ENCODE assay signal across 1 cellular context in genomic region chr22:28679611-28680287, GRCh38.
TF ChIP-seq lines count a peak whose summit lies in the region.
"Not testable (repeated sequence)": the region's sequence is repeated elsewhere in the genome, so short reads cannot be mapped to it uniquely, and the experiment has no call there.

TTC28 (minus strand) TSS chr22:28679840; CDS start chr22:28679723, 117 bp downstream.

TF ChIP-seq in HepG2, 621 proteins besides CTCF, POLR2A, EP300 and RAD21 (continued from another document and continues in another):
- 0 out of 2 replicates have a peak, but pooled peaks have one; percentile 11 for TF ChIP-seq MNT (IDR thresholded peaks at IDR 0.05)
- 0 out of 2 replicates have a peak, but pooled peaks have one; percentile 46 for TF ChIP-seq POGZ (CRISPR knock-in tag; IDR thresholded peaks at IDR 0.05)
- TF ChIP-seq NONO (IDR thresholded peaks at IDR 0.05); CBX2 (IDR thresholded peaks at IDR 0.05; ENCODE audit: low read depth, low read length): not testable (repeated sequence)
- TF ChIP-seq NONO (CRISPR knock-in tag; conservative IDR thresholded peaks at IDR 0.05) = peak; percentile 61
- TF ChIP-seq MAZ (IDR thresholded peaks at IDR 0.05; ENCODE audit: borderline replicate concordance, low read depth, low read length) = peak; percentile 59; the same call in 1 of the 2 replicates
- TF ChIP-seq MAZ (CRISPR knock-in tag; IDR thresholded peaks at IDR 0.05; ENCODE audit: low read depth) = peak; percentile 78
- peak; percentile 72; the same call in 1 of the 2 replicates for TF ChIP-seq SALL2 (CRISPR knock-in tag; IDR thresholded peaks at IDR 0.05)
- TF ChIP-seq ZNF296 (CRISPR knock-in tag; conservative IDR thresholded peaks at IDR 0.05) = 0 out of 2 replicates have a peak, but pooled peaks have one; percentile 62
- TF ChIP-seq MED8 (CRISPR knock-in tag; IDR thresholded peaks at IDR 0.05; ENCODE audit: insufficient replicate concordance) = peak; percentile 41
- TF ChIP-seq REL (CRISPR knock-in tag; conservative IDR thresholded peaks at IDR 0.05) = peak; percentile 93
- TF ChIP-seq POGK (CRISPR knock-in tag; conservative IDR thresholded peaks at IDR 0.05) = peak; percentile 95
- peak; percentile 78 for TF ChIP-seq SMAD9 (CRISPR knock-in tag; IDR thresholded peaks at IDR 0.05)
- peak; percentile 72 for TF ChIP-seq ZFY (CRISPR knock-in tag; IDR thresholded peaks at IDR 0.05)
- 0 out of 2 replicates have a peak, but pooled peaks have one; percentile 28 for TF ChIP-seq ZNF609 (CRISPR knock-in tag; IDR thresholded peaks at IDR 0.05; ENCODE audit: borderline replicate concordance)
- TF ChIP-seq HOXA3 (CRISPR knock-in tag; IDR thresholded peaks at IDR 0.05) = peak; percentile 55; the same call in 1 of the 2 replicates
- peak; percentile 85; the same call in 1 of the 2 replicates for TF ChIP-seq ZNF225 (CRISPR knock-in tag; IDR thresholded peaks at IDR 0.05)
- peak; percentile 51; the same call in 1 of the 2 replicates for TF ChIP-seq ZFP91 (CRISPR knock-in tag; IDR thresholded peaks at IDR 0.05; ENCODE audit: borderline replicate concordance)
- TF ChIP-seq ZNF687 (CRISPR knock-in tag; IDR thresholded peaks at IDR 0.05) = peak; percentile 97
- peak; percentile 84 for TF ChIP-seq YY1 (IDR thresholded peaks at IDR 0.05; ENCODE audit: insufficient read depth, insufficient replicate concordance, low read depth, low read length)
- peak; percentile 85 for TF ChIP-seq BATF2 (CRISPR knock-in tag; IDR thresholded peaks at IDR 0.05)
- peak; percentile 64; the same call in 1 of the 2 replicates for TF ChIP-seq CBX2 (CRISPR knock-in tag; IDR thresholded peaks at IDR 0.05; ENCODE audit: low read depth)
- TF ChIP-seq ZNF317 (CRISPR knock-in tag; IDR thresholded peaks at IDR 0.05) = 0 out of 2 replicates have a peak, but pooled peaks have one; percentile 38
- peak; percentile 82 for TF ChIP-seq BCL3 (CRISPR knock-in tag; IDR thresholded peaks at IDR 0.05)
- TF ChIP-seq ZNF781 (CRISPR knock-in tag; IDR thresholded peaks at IDR 0.05; ENCODE audit: borderline replicate concordance, not compliant biosample characterization) = peak; percentile 90
- TF ChIP-seq ZNF709 (CRISPR knock-in tag; IDR thresholded peaks at IDR 0.05) = peak; percentile 73; the same call in 1 of the 2 replicates
- peak; percentile 39; the same call in 1 of the 2 replicates for TF ChIP-seq ZNF772 (CRISPR knock-in tag; IDR thresholded peaks at IDR 0.05)
- peak; percentile 82 for TF ChIP-seq ZNF589 (CRISPR knock-in tag; conservative IDR thresholded peaks at IDR 0.05)
- peak; percentile 81 for TF ChIP-seq ZNF776 (CRISPR knock-in tag; IDR thresholded peaks at IDR 0.05)
- TF ChIP-seq ZBTB7A (CRISPR knock-in tag; IDR thresholded peaks at IDR 0.05) = peak; percentile 93; the same call in 1 of the 2 replicates
- TF ChIP-seq THAP9 (CRISPR knock-in tag; IDR thresholded peaks at IDR 0.05; ENCODE audit: borderline replicate concordance) = peak; percentile 3; the same call in 1 of the 2 replicates
- TF ChIP-seq SKI (IDR thresholded peaks at IDR 0.05; ENCODE audit: partially characterized antibody) = peak; percentile 14
- TF ChIP-seq IRX3 (CRISPR knock-in tag; IDR thresholded peaks at IDR 0.05; ENCODE audit: borderline replicate concordance, low read depth) = peak; percentile 87; the same call in 1 of the 2 replicates
- 0 out of 2 replicates have a peak, but pooled peaks have one; percentile 41 for TF ChIP-seq ZNF619 (CRISPR knock-in tag; IDR thresholded peaks at IDR 0.05)
- TF ChIP-seq BHLHE40 (IDR thresholded peaks at IDR 0.05; ENCODE audit: low read length) = peak; percentile 58; the same call in 1 of the 2 replicates
- TF ChIP-seq ZNF350 (CRISPR knock-in tag; IDR thresholded peaks at IDR 0.05; ENCODE audit: borderline replicate concordance, low read depth) = 0 out of 2 replicates have a peak, but pooled peaks have one; percentile 16
- TF ChIP-seq TERF1 (CRISPR knock-in tag; IDR thresholded peaks at IDR 0.05) = peak; percentile 43; the same call in 1 of the 2 replicates
- TF ChIP-seq RXRA (CRISPR knock-in tag; IDR thresholded peaks at IDR 0.05) = peak; percentile 35; the same call in 1 of the 2 replicates
- peak; percentile 75 for TF ChIP-seq KDM5B (CRISPR knock-in tag; IDR thresholded peaks at IDR 0.05; ENCODE audit: borderline replicate concordance)
